ENCODE assay signal across 9 cellular contexts in genomic region chr2:88170472-88170892, GRCh38. TPM values are rescaled to one million over a fixed set of nuclear protein-coding genes. Genes with fewer than 3 reads are reported as not detected.
DNase-seq lines count a peak whose midpoint lies in the region; ATAC-seq, FAIRE-seq and TF ChIP-seq lines count a peak whose summit lies in the region.
"Had no signal": no experiment of that assay in that cellular context is flagged by ENCODE, and none has a peak within 500 bp of the region (broad histone marks: within the 10 kb centered on the region; RNA-seq: fewer than 3 reads in every experiment).

No MANE protein-coding gene starts in this region.

- CTCF ChIA-PET in A549 (lab: Yijun Ruan, JAX) (interaction anchor here (5.5 kb wide), 1 partner anchor 9 kb away, joined by 32 read pairs; no protein-coding TSS in a partner anchor), mammary epithelial cell (lab: Charles Lee; ENCODE audit: low non-redundant PET) (no interaction called here)

- no peak overlapping the region for H3K9ac ChIP-seq in mammary epithelial cell (ENCODE audit: insufficient read depth, low read length)

- TF ChIP-seq RAD21 in A549 (conservative IDR thresholded peaks at IDR 0.05 in 1 of 2, IDR thresholded peaks at IDR 0.05 in 1 of 2) = no peak

- TF ChIP-seq EP300 in A549 (IDR thresholded peaks at IDR 0.05) = no peak

- 58% methylated on average over 26 of the region's 37 CpGs for WGBS in A549 (ENCODE audit: missing lambda C conversion rate)
- 8% methylated on average over 14 of the region's 37 CpGs for WGBS in mammary epithelial cell (ENCODE audit: low coverage, missing lambda C conversion rate)
- 0% methylated on average over 14 of the region's 37 CpGs for WGBS in right lobe of liver (ENCODE audit: insufficient coverage, low coverage, low lambda C conversion rate, missing lambda C conversion rate)

- DNase-seq in A549 (ENCODE audit: low read depth in 1 of 2, low spot score in 1 of 2) = no peak
- DNase-seq in mammary epithelial cell = no peak
- no peak for DNase-seq in right lobe of liver
- DNase-seq in thoracic aorta (ENCODE audit: low spot score) = no peak
- no peak for DNase-seq in NCI-H2107 (lab: John Stamatoyannopoulos, UW)
- DNase-seq in NCI-H1417 (lab: John Stamatoyannopoulos, UW) = no peak
- no peak for DNase-seq in glomerular visceral epithelial cell (ENCODE audit: extremely low spot score)

- POLR2A ChIA-PET in A549 (lab: Yijun Ruan, JAX) = no interaction called here

- H3K36me3 ChIP-seq in mammary epithelial cell (ENCODE audit: insufficient read depth, low read length) (no peaks in the 10 kb centered on the region), right lobe of liver (no peaks in the 10 kb centered on the region), thoracic aorta (no peaks in the 10 kb centered on the region)

- peaks cover 7% of the 10 kb centered on the region for H3K27me3 ChIP-seq in mammary epithelial cell (ENCODE audit: insufficient read depth, low read length)
- no peaks in the 10 kb centered on the region for H3K27me3 ChIP-seq in right lobe of liver
- H3K27me3 ChIP-seq in thoracic aorta (replicated peaks; ENCODE audit: insufficient read depth) = no peaks in the 10 kb centered on the region

- no peaks in the 10 kb centered on the region for H3K79me2 ChIP-seq in mammary epithelial cell (ENCODE audit: insufficient read depth, low read length)

- H3K4me3 ChIP-seq in A549 (0 out of 3 replicates have a peak overlapping the region, but pooled peaks have one; percentile 18), mammary epithelial cell (replicated peaks in 1 of 3; ENCODE audit: insufficient read depth in 1 of 3, low read depth in 2 of 3, low read length in 3 of 3) (peak overlapping the region; percentile 28 to 53 (median 45)), right lobe of liver (peak overlapping the region; percentile 65 to 80 (median 66)), thoracic aorta (peak overlapping the region; percentile 68)

- no peak for TF ChIP-seq POLR2A in A549 (IDR thresholded peaks at IDR 0.05; ENCODE audit: low read length)
- no peak for TF ChIP-seq POLR2A in right lobe of liver (IDR thresholded peaks at IDR 0.05)

- ATAC-seq in A549 = no peak
- ATAC-seq in HG02610 (IDR thresholded peaks at IDR 0.05; ENCODE audit: unreplicated experiment) = peak; percentile 5
- peak; percentile 17 to 62 (median 44) for ATAC-seq in right lobe of liver
- no peak for ATAC-seq in thoracic aorta (ENCODE audit: insufficient number of reproducible peaks, low FRiP score, low read depth)

- in situ Hi-C loops in mammary epithelial cell (cut with MboI; ENCODE audit: low sequenced_read_pairs in 2 of 2) = no loop called here

- intact Hi-C loops in mammary epithelial cell (cut with micrococcal nuclease) (no loop called here), right lobe of liver (cut with DNase I) (no loop called here)

- no peak overlapping the region for H3K27ac ChIP-seq in A549
- no peak overlapping the region for H3K27ac ChIP-seq in mammary epithelial cell (ENCODE audit: insufficient read depth, low read depth, low read length)
- H3K27ac ChIP-seq in right lobe of liver = peak overlapping the region; percentile 60 to 91 (median 75)
- H3K27ac ChIP-seq in thoracic aorta = peak overlapping the region in 1 of 2 donors; percentile 67

- peak overlapping the region; percentile 86 for H2AFZ ChIP-seq in mammary epithelial cell (ENCODE audit: low read depth, low read length)

- FAIRE-seq in A549 (lab: Jason Lieb, UNC) = no peak

- TF ChIP-seq CTCF in A549 (IDR thresholded peaks at IDR 0.05) (no peak), mammary epithelial cell (conservative IDR thresholded peaks at IDR 0.05 in 1 of 2, IDR thresholded peaks at IDR 0.05 in 1 of 2; ENCODE audit: extremely low read depth in 1 of 2, insufficient read depth in 1 of 2, low read depth in 1 of 2, low read length in 2 of 2) (no peak), right lobe of liver (IDR thresholded peaks at IDR 0.05) (no peak), thoracic aorta (IDR thresholded peaks at IDR 0.05) (no peak)

- no peaks in the 10 kb centered on the region for H4K20me1 ChIP-seq in mammary epithelial cell (ENCODE audit: insufficient read depth, low read length)

- dilution Hi-C loops in mammary epithelial cell (cut with HindIII; ENCODE audit: low sequenced_read_pairs) = no loop called here

- peak overlapping the region; percentile 39; the same call in 2 of the 3 replicates for H3K4me2 ChIP-seq in A549
- peak overlapping the region; percentile 81 for H3K4me2 ChIP-seq in mammary epithelial cell (ENCODE audit: insufficient read depth, low read depth, low read length)

- no TSS peak for BruUV-seq in mammary epithelial cell (replicated peaks; lab: Mats Ljungman, UMichigan)

- no peaks in the 10 kb centered on the region for H3K9me3 ChIP-seq in A549
- no peaks in the 10 kb centered on the region for H3K9me3 ChIP-seq in mammary epithelial cell (replicated peaks; ENCODE audit: insufficient read depth, low read length)
- no peaks in the 10 kb centered on the region for H3K9me3 ChIP-seq in right lobe of liver
- no peaks in the 10 kb centered on the region for H3K9me3 ChIP-seq in thoracic aorta

- H3K4me1 ChIP-seq in A549 (no peaks in the 10 kb centered on the region), mammary epithelial cell (ENCODE audit: insufficient read depth, low read length) (peaks cover 4% of the 10 kb centered on the region), right lobe of liver (peaks cover 0 to 8% (median 3%) of the 10 kb centered on the region in 4 donors), thoracic aorta (ENCODE audit: control insufficient read depth in 1 of 2, low read depth in 2 of 2) (peaks cover 0 to 9% of the 10 kb centered on the region in 2 donors)

TF ChIP-seq in A549, 52 proteins besides CTCF, POLR2A, EP300 and RAD21:
- TF ChIP-seq ZC3H11A (IDR thresholded peaks at IDR 0.05) (no peak), SREBF2 (IDR thresholded peaks at IDR 0.05) (no peak), RCOR1 (IDR thresholded peaks at IDR 0.05; ENCODE audit: low read depth, low read length) (no peak), ELK1 (IDR thresholded peaks at IDR 0.05; ENCODE audit: low read depth, low read length) (no peak), HOXA7 (CRISPR knock-in tag; IDR thresholded peaks at IDR 0.05) (no peak), KDM1A (IDR thresholded peaks at IDR 0.05; ENCODE audit: low read depth) (no peak), SMC3 (IDR thresholded peaks at IDR 0.05) (no peak), CHD4 (IDR thresholded peaks at IDR 0.05; ENCODE audit: borderline replicate concordance) (no peak)
- TF ChIP-seq, protein P1, sequence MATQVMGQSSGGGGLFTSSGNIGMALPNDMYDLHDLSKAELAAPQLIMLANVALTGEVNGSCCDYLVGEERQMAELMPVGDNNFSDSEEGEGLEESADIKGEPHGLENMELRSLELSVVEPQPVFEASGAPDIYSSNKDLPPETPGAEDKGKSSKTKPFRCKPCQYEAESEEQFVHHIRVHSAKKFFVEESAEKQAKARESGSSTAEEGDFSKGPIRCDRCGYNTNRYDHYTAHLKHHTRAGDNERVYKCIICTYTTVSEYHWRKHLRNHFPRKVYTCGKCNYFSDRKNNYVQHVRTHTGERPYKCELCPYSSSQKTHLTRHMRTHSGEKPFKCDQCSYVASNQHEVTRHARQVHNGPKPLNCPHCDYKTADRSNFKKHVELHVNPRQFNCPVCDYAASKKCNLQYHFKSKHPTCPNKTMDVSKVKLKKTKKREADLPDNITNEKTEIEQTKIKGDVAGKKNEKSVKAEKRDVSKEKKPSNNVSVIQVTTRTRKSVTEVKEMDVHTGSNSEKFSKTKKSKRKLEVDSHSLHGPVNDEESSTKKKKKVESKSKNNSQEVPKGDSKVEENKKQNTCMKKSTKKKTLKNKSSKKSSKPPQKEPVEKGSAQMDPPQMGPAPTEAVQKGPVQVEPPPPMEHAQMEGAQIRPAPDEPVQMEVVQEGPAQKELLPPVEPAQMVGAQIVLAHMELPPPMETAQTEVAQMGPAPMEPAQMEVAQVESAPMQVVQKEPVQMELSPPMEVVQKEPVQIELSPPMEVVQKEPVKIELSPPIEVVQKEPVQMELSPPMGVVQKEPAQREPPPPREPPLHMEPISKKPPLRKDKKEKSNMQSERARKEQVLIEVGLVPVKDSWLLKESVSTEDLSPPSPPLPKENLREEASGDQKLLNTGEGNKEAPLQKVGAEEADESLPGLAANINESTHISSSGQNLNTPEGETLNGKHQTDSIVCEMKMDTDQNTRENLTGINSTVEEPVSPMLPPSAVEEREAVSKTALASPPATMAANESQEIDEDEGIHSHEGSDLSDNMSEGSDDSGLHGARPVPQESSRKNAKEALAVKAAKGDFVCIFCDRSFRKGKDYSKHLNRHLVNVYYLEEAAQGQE (IDR thresholded peaks at IDR 0.05) = no peak
TF ChIP-seq in A549: peak in this region for 0.

RNA-seq across cellular contexts. Expression of gene THNSL2, which starts 0.3 kb away (rescaled TPM):
- polyA plus RNA-seq in A549 (2011; rRNA removed) (0.04 and 0.10 TPM in 2 replicates), A549 (2017; fragmentation: RNase III; extraction: RNeasy Plus Mini Kit Qiagen cat#74134 plus additional on column Dnase treatment) (not detected in 3 replicates), mammary epithelial cell (0.08 TPM)
- not detected in 2 replicates for polyA plus RNA-seq in A549 (2012; cell fraction: cytosol; rRNA removed)
- not detected in 2 replicates for polyA plus RNA-seq in A549 (2012; cell fraction: nucleus; rRNA removed)
- 0.05 TPM in 1 of 2 replicates, not detected in the other for polyA minus RNA-seq in A549 (2011; rRNA and poly(A)+ RNA removed)
- total RNA-seq in mammary epithelial cell (10 to 100 TPM in 1 of 2 donors, 1 to 10 TPM in 1; 2.4 to 28.5 TPM), right lobe of liver (10 to 100 TPM; 21.2 to 69.9 (median 29.7) TPM), thoracic aorta (1 to 10 TPM in 1 of 2 donors, not detected in 1; 7.5 TPM)
- not detected for polyA minus RNA-seq in mammary epithelial cell

RNA-seq across cellular contexts. Expression of gene FABP1, which starts 42.6 kb away (rescaled TPM):
- not detected in 2 replicates for polyA plus RNA-seq in A549 (2011; rRNA removed)
- polyA plus RNA-seq in A549 (2012; cell fraction: cytosol; rRNA removed) = not detected in 2 replicates
- polyA plus RNA-seq in A549 (2012; cell fraction: nucleus; rRNA removed) = not detected in 2 replicates
- not detected in 3 replicates for polyA plus RNA-seq in A549 (2017; fragmentation: RNase III; extraction: RNeasy Plus Mini Kit Qiagen cat#74134 plus additional on column Dnase treatment)
- not detected in 2 replicates for polyA minus RNA-seq in A549 (2011; rRNA and poly(A)+ RNA removed)
- not detected for total RNA-seq in mammary epithelial cell
- not detected for polyA plus RNA-seq in mammary epithelial cell
- not detected for polyA minus RNA-seq in mammary epithelial cell
- 1,000 to 10,000 TPM in 3 of 6 experiments, 100 to 1,000 TPM in 3; 326 to 1,933 (median 908) TPM for total RNA-seq in right lobe of liver
- total RNA-seq in thoracic aorta = not detected
- total RNA-seq: temporal lobe had no signal

Comparison
In these comparisons a context has a peak if more than half of its experiments do, and no peak if none do; other contexts are left out.
1. ATAC-seq: peak in HG02610 (single experiment) and right lobe of liver (4 of 4); none in A549 (0 of 2) and thoracic aorta (single experiment).
2. H3K27ac ChIP-seq: peak in right lobe of liver (3 of 3); none in A549 (0 of 2) and mammary epithelial cell (single experiment).
3. H3K4me3 ChIP-seq: peak in every context shown above with its lines; median percentile 68 in thoracic aorta; 66 in right lobe of liver; 45 in mammary epithelial cell; 18 in A549.
4. RNA of gene FABP1, which starts 42.6 kb away (total RNA-seq): 326 to 1,933 TPM in right lobe of liver; not detected in mammary epithelial cell and not detected in thoracic aorta; every median in the first group is over 100 times any median in the second.